8 cellular contexts compared by ENCODE assay signal in genomic region chr14:64914237-64914971, GRCh38.
DNase-seq lines count a peak whose midpoint lies in the region; ATAC-seq, FAIRE-seq and TF ChIP-seq lines count a peak whose summit lies in the region.

Gene CHURC1 (plus strand): TSS chr14:64914455. CDS start chr14:64914496, 41 bp downstream.

- no peak for TF ChIP-seq CTCF in AG09319 (IDR thresholded peaks at IDR 0.05; ENCODE audit: low read depth, low read length)

- ATAC-seq in GM19035 (IDR thresholded peaks at IDR 0.05; ENCODE audit: unreplicated experiment) (peak; percentile 98), HG03354 (IDR thresholded peaks at IDR 0.05; ENCODE audit: poor library complexity, severe bottlenecking, unreplicated experiment) (peak; percentile 97)
- ATAC-seq in activated CD4-positive, CD25-positive, alpha-beta regulatory T cell treated with anti-CD3 and anti-CD28 coated beads, Interleukin-2, amount 50 U/mL, for 24 hours, result peak; percentile 98 to 99

- DNase-seq in AG09319 (ENCODE audit: extremely low read depth, low read depth) (peak; percentile 96), NCI-H446 treated with DMSO at 0.1 percent for 48 hours (lab: John Stamatoyannopoulos, UW) (peak; percentile 97), cerebellar cortex (ENCODE audit: low spot score) (peak; percentile 99)
- peak; percentile 94 for DNase-seq in stimulated activated CD4-positive, alpha-beta T cell treated with anti-CD3 and anti-CD28 coated beads, Interleukin-12 subunit alpha, Interleukin-12 subunit beta, amount 100 ng/mL, for 4 hours

- FAIRE-seq in islet of Langerhans (lab: Jason Lieb, UNC), result peak; percentile 96

Comparison
In these comparisons a context has a peak if more than half of its experiments do, and no peak if none do; other contexts are left out.
1. Peak in every context shown above with its lines: DNase-seq and ATAC-seq.